In the genomic region with DNA sequence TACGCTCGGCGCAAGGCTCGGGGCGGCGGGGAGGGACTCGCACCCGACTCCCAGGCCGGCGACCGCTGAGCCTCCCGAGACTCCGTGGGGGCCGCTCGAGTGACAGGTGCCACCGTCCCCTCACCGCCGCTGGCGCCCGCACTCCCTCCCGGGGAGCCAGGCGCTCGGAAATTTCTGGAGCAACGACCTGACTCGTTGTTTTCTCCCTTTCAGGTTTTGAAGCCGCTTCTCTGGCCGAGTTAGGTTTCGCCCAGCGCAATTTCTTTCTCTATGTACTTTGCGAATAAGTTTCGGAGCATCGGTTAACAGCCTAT, we compare ENCODE assay signal across 8 cellular contexts.
DNase-seq lines count a peak whose midpoint lies in the region; ATAC-seq and TF ChIP-seq lines count a peak whose summit lies in the region.
"Not testable (repeated sequence)": the region's sequence is repeated elsewhere in the genome, so short reads cannot be mapped to it uniquely, and the experiment has no call there.

No MANE protein-coding gene starts in this region.

- 0% methylated on average over 14 to 22 of the region's 32 CpGs for WGBS in body of pancreas, 2 donors

- not testable (repeated sequence) for H3K9me2 ChIP-seq in GM23338 (ENCODE audit: insufficient read depth)

- H3K36me3 ChIP-seq in BLaER1 = peaks cover 21% of the 10 kb centered on the region
- not testable (repeated sequence) for H3K36me3 ChIP-seq in GM23338 (ENCODE audit: insufficient read depth); body of pancreas (replicated peaks in 1 of 2; ENCODE audit: insufficient read depth in 1 of 2, low read depth in 2 of 2)
- H3K36me3 ChIP-seq in cardiac muscle cell = peaks cover 11% of the 10 kb centered on the region

- H3K4me1 ChIP-seq in BLaER1 = peaks cover 17% of the 10 kb centered on the region
- not testable (repeated sequence) for H3K4me1 ChIP-seq in GM23338 (ENCODE audit: insufficient read depth); cardiac muscle cell (ENCODE audit: low read depth)
- peaks cover 32% of the 10 kb centered on the region for H3K4me1 ChIP-seq in body of pancreas

- H3K4me2 ChIP-seq in BLaER1 (peak overlapping the region; percentile 81), GM23338 (peak overlapping the region; percentile 88)

- not testable (repeated sequence) for H4K20me1 ChIP-seq in BLaER1; GM23338 (replicated peaks; ENCODE audit: insufficient read depth)

- not testable (repeated sequence) for H3K27ac Mint-ChIP-seq in GM23338
- peak overlapping the region in 1 of 2 donors; percentile 89 for H3K27ac Mint-ChIP-seq in natural killer cell

- H3K9ac ChIP-seq in BLaER1 = peak overlapping the region; percentile 87

- not testable (repeated sequence) for H3K27me3 ChIP-seq in BLaER1, body of pancreas, cardiac muscle cell
- peaks cover 16% of the 10 kb centered on the region; the same call in 1 of the 2 replicates for H3K27me3 ChIP-seq in GM23338 (ENCODE audit: insufficient read depth)

- peak; percentile 48 for DNase-seq in GM23338 (ENCODE audit: low spot score)
- peak; percentile 42 for DNase-seq in NCI-H1092 treated with DMSO at 0.1 percent for 48 hours (lab: John Stamatoyannopoulos, UW)
- peak; percentile 28 to 39 for DNase-seq in activated CD4-positive, alpha-beta T cell treated with anti-CD3 and anti-CD28 coated beads for 4 hours
- peak in 1 of 4 donors; percentile 27 for DNase-seq in body of pancreas
- not testable (repeated sequence) for DNase-seq in cardiac muscle cell (ENCODE audit: low read depth in 1 of 2, low spot score in 1 of 2)
- peak; percentile 39 for DNase-seq in natural killer cell
- peak; percentile 11 for DNase-seq in stimulated activated CD8-positive, alpha-beta memory T cell treated with anti-CD3 and anti-CD28 coated beads, Interleukin-12 subunit alpha, Interleukin-12 subunit beta, amount 100 ng/mL, for 24 hours (ENCODE audit: extremely low read depth)

- peaks cover 18% of the 10 kb centered on the region for H3K36me3 Mint-ChIP-seq in GM23338 (ENCODE audit: low read depth)
- not testable (repeated sequence) for H3K36me3 Mint-ChIP-seq in natural killer cell

- intact Hi-C loops in body of pancreas (cut with DNase I); natural killer cell (cut with micrococcal nuclease): not testable (repeated sequence)

- H3K9me3 ChIP-seq in BLaER1; body of pancreas; cardiac muscle cell (ENCODE audit: low read depth): not testable (repeated sequence)

- H3K27ac ChIP-seq in BLaER1 = peak overlapping the region; percentile 89
- not testable (repeated sequence) for H3K27ac ChIP-seq in GM23338 (ENCODE audit: low read depth)
- H3K27ac ChIP-seq in body of pancreas = peak overlapping the region; percentile 82 to 97 (median 95)
- peak overlapping the region; percentile 94 for H3K27ac ChIP-seq in cardiac muscle cell

- H3K27me3 Mint-ChIP-seq in GM23338 (ENCODE audit: insufficient read depth, low read depth, poor library complexity); natural killer cell (ENCODE audit: low read depth in 2 of 2): not testable (repeated sequence)

- H3K4me3 ChIP-seq in BLaER1 (peak overlapping the region; percentile 89), GM23338 (peak overlapping the region; percentile 77), body of pancreas (peak overlapping the region; percentile 27 to 58), cardiac muscle cell (peak overlapping the region; percentile 74)

- H3K9me3 Mint-ChIP-seq in GM23338, natural killer cell: not testable (repeated sequence)

- TF ChIP-seq CTCF in GM23338 (conservative IDR thresholded peaks at IDR 0.05; ENCODE audit: low read depth in 2 of 2); cardiac muscle cell (IDR thresholded peaks at IDR 0.05; ENCODE audit: low read depth, low read length): not testable (repeated sequence)
- TF ChIP-seq CTCF in body of pancreas (IDR thresholded peaks at IDR 0.05) (peak in 1 of 7 experiments; percentile 0), natural killer cell (IDR thresholded peaks at IDR 0.05) (peak; percentile 28)

- not testable (repeated sequence) for H3K4me1 Mint-ChIP-seq in GM23338
- H3K4me1 Mint-ChIP-seq in natural killer cell = peaks cover 15 to 19% of the 10 kb centered on the region in 2 donors

- ATAC-seq in GM23338, body of pancreas, natural killer cell: not testable (repeated sequence)

- not testable (repeated sequence) for H3K79me2 ChIP-seq in GM23338 (replicated peaks; ENCODE audit: insufficient read depth)

- H3K4me3 Mint-ChIP-seq in GM23338 = peak overlapping the region; percentile 83
- peak overlapping the region; percentile 91 for H3K4me3 Mint-ChIP-seq in natural killer cell

- peak in 1 of 3 donors; percentile 4 for TF ChIP-seq POLR2A in body of pancreas (IDR thresholded peaks at IDR 0.05)

- H3F3A ChIP-seq in GM23338 (replicated peaks; ENCODE audit: low read depth) = not testable (repeated sequence)

- peak overlapping the region; percentile 92 for H2AFZ ChIP-seq in GM23338
